11 cellular contexts compared by ENCODE assay signal in the genomic region with DNA sequence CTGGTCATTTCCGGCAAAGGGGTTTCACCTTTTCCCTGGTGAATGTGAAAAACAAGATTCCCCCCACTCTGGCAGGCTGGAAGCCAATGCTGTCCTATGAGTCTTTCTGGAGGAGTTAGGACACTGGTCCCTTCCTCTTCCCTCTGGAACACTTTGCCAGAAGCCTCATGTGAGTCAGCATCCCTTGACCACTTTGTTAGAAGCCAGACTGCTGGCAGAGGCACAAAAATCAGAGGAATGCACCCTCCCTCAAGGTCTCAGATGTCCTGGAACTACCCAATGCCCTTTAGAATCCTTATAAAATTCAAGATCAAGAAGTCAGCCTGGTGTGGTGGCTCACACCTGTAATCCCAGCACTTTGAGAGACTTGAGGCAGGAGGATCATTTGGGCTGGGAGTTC. TPM values are rescaled to one million over a fixed set of nuclear protein-coding genes. Genes with fewer than 3 reads are reported as not detected.
DNase-seq lines count a peak whose midpoint lies in the region; ATAC-seq lines count a peak whose summit lies in the region.
"Had no signal": no experiment of that assay in that cellular context is flagged by ENCODE, and none has a peak within 500 bp of the region (broad histone marks: within the 10 kb centered on the region; RNA-seq: fewer than 3 reads in every experiment).

No MANE protein-coding gene starts in this region.

- DNase-seq in GM03348 (ENCODE audit: low spot score) (peak; percentile 91), amniotic stem cell (lab: John Stamatoyannopoulos, UW) (peak; percentile 71), left ventricle myocardium superior (peak; percentile 41), skeletal muscle cell (ENCODE audit: low read depth) (peak; percentile 87), H7 (no peak), NCI-H1092 (lab: John Stamatoyannopoulos, UW) (no peak), Karpas-422 (no peak), immature natural killer cell (no peak)
- DNase-seq: RPMI8226 had no signal

- H3K9me3 Mint-ChIP-seq in immature natural killer cell: no peaks in the 10 kb centered on the region

- no peak overlapping the region for H3K9ac ChIP-seq in Karpas-422 (ENCODE audit: low read length)
- H3K9ac ChIP-seq: parathyroid adenoma had no signal

- H3K4me1 Mint-ChIP-seq in immature natural killer cell: no peaks in the 10 kb centered on the region

- no peak overlapping the region for H3K4me3 Mint-ChIP-seq in immature natural killer cell

- H3K4me3 ChIP-seq in skeletal muscle cell (ENCODE audit: low read depth, low read length) (no peak overlapping the region), H7 (ENCODE audit: insufficient read depth, low read depth, low read length) (no peak overlapping the region), Karpas-422 (ENCODE audit: low read length) (no peak overlapping the region)
- H3K4me3 ChIP-seq: cardiac muscle cell had no signal

- no peaks in the 10 kb centered on the region for H3K4me1 ChIP-seq in Karpas-422 (ENCODE audit: low read length)
- H3K4me1 ChIP-seq: parathyroid adenoma had no signal

- H3K9me2 ChIP-seq in Karpas-422 (replicated peaks; ENCODE audit: insufficient read depth, low read length): no peaks in the 10 kb centered on the region

- H3K27ac Mint-ChIP-seq in immature natural killer cell: no peak overlapping the region

- H3K9me3 ChIP-seq in Karpas-422 (ENCODE audit: low read length): no peaks in the 10 kb centered on the region

- H3K27me3 Mint-ChIP-seq in immature natural killer cell (ENCODE audit: low read depth in 3 of 3): peaks cover 1 to 6% (median 5%) of the 10 kb centered on the region in 3 donors

- ATAC-seq in left ventricle myocardium superior: peak; percentile 94

- peaks cover 10% of the 10 kb centered on the region for H3K36me3 ChIP-seq in H7 (replicated peaks; ENCODE audit: control insufficient read depth, insufficient read depth, low read length)
- no peaks in the 10 kb centered on the region for H3K36me3 ChIP-seq in Karpas-422 (ENCODE audit: insufficient read depth, low read length)
- H3K36me3 ChIP-seq: cardiac muscle cell had no signal

- no peaks in the 10 kb centered on the region for H4K20me1 ChIP-seq in Karpas-422 (ENCODE audit: insufficient read depth, low read depth, low read length)

- H3K4me2 ChIP-seq in Karpas-422 (ENCODE audit: low read depth, low read length, poor library complexity, severe bottlenecking): no peak overlapping the region

- H3K79me2 ChIP-seq in Karpas-422 (ENCODE audit: low read length): no peaks in the 10 kb centered on the region

- no peak overlapping the region for H3K27ac ChIP-seq in Karpas-422 (ENCODE audit: low read length)
- H3K27ac ChIP-seq: cardiac muscle cell, parathyroid adenoma had no signal

- H3K27me3 ChIP-seq in H7 (ENCODE audit: control insufficient read depth, insufficient read depth, low read length) (no peaks in the 10 kb centered on the region), Karpas-422 (ENCODE audit: low read length) (no peaks in the 10 kb centered on the region)
- H3K27me3 ChIP-seq: cardiac muscle cell had no signal

- no peak overlapping the region for H2AFZ ChIP-seq in Karpas-422 (ENCODE audit: low read length)
- H2AFZ ChIP-seq: parathyroid adenoma had no signal

- H3K36me3 Mint-ChIP-seq in immature natural killer cell: no peaks in the 10 kb centered on the region

- intact Hi-C loops in left ventricle myocardium superior (cut with micrococcal nuclease): no loop called here

RNA-seq across cellular contexts. Expression of a gene that starts 26.6 kb away (rescaled TPM):
- 109 TPM for total RNA-seq in left ventricle myocardium superior
- 377 and 459 TPM in 2 replicates for total RNA-seq in H7 (2014; rRNA removed; shearing (Covaris generic))
- total RNA-seq in Karpas-422 (2014; rRNA removed; shearing (Covaris generic); ENCODE audit: low replicate concordance): 0.86 and 4.7 TPM in 2 replicates
- polyA plus RNA-seq in immature natural killer cell: 1 to 10 TPM in 1 of 3 donors, under 1 TPM in 1, not detected in 1; 0.52 to 1.1 TPM

Comparison
In these comparisons a context has a peak if more than half of its experiments do, and no peak if none do; other contexts are left out.
1. DNase-seq: peak in GM03348 (single experiment), amniotic stem cell (single experiment), left ventricle myocardium superior (single experiment) and skeletal muscle cell (single experiment); none in H7 (single experiment), NCI-H1092 (single experiment), Karpas-422 (single experiment) and immature natural killer cell (0 of 3).
2. RNA of a gene that starts 26.6 kb away (total RNA-seq): 377 to 459 TPM in H7 and 109 TPM in left ventricle myocardium superior (single experiment); 0.86 to 4.7 TPM in Karpas-422; every median in the first group is over 10 times any median in the second.